11 cellular contexts compared by ENCODE assay signal in the genomic region with DNA sequence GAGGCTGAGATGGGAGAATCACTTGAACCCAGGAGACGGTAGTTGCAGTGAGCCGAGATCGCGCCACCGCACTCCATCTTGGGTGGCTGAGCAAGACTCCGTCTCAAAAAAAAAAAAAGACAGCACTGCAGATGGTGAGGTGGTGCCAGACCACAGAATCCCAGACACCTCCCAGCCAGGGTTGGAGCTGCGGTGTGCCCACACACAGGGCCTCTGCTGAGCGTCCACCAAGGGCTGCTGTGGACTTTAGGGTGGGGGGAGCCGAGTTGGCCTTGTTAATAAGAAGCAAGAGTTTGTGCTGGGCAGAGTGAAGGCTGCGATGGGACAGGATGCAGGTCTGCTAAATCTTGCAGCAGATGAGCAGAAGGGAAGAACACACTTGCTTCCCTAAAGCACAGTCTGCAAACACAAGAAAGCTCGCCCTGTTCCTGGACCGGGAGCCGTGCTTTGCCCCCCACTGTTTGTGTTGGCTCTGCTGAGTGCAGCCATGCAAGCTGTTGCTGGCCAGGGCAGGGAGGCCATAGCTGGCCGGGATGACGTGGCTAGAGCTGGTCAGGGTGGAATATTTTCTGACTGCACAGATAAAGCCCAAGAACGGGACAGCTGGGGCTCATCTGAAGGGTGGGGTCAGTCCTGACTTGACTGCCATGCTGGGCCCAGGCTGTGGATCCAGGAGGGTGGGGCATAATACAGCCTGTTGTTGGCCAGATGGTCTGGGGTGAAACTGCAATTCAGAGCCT. TPM values are rescaled to one million over a fixed set of nuclear protein-coding genes. Genes with fewer than 3 reads are reported as not detected.
DNase-seq lines count a peak whose midpoint lies in the region; ATAC-seq and TF ChIP-seq lines count a peak whose summit lies in the region.
"Had no signal": no experiment of that assay in that cellular context is flagged by ENCODE, and none has a peak within 500 bp of the region (broad histone marks: within the 10 kb centered on the region; RNA-seq: fewer than 3 reads in every experiment).

No MANE protein-coding gene starts in this region.

- H3K4me1 Mint-ChIP-seq in endodermal cell, result no peaks in the 10 kb centered on the region

- H3K18ac ChIP-seq in IMR-90 (ENCODE audit: low read depth, low read length), result no peak overlapping the region

- no peak overlapping the region for H3K4me2 ChIP-seq in IMR-90 (ENCODE audit: low read depth, low read length)

- no peak overlapping the region for H2BK5ac ChIP-seq in IMR-90 (ENCODE audit: low read depth, low read length, poor library complexity, severe bottlenecking)

- no peak overlapping the region for H4K91ac ChIP-seq in IMR-90 (ENCODE audit: insufficient read depth, low read depth, low read length)

- H3K23ac ChIP-seq in IMR-90 (ENCODE audit: low read depth, low read length), result no peak overlapping the region; the same call in 1 of the 2 replicates

- no peak for TF ChIP-seq CTCF in IMR-90 (conservative IDR thresholded peaks at IDR 0.05; ENCODE audit: low read depth, low read length)
- TF ChIP-seq CTCF in dorsolateral prefrontal cortex (IDR thresholded peaks at IDR 0.05 in 54 of 56, conservative IDR thresholded peaks at IDR 0.05 in 2 of 56; ENCODE audit: low read depth in 1 of 56, partially characterized antibody in 56 of 56), result no peak
- no peak for TF ChIP-seq CTCF in lung (IDR thresholded peaks at IDR 0.05; ENCODE audit: control extremely low read depth, extremely low read depth)
- no peak for TF ChIP-seq CTCF in thyroid gland (IDR thresholded peaks at IDR 0.05)
- no peak for TF ChIP-seq CTCF in endodermal cell (conservative IDR thresholded peaks at IDR 0.05)

- H4K5ac ChIP-seq in IMR-90 (ENCODE audit: low read depth, low read length), result no peak overlapping the region; the same call in 1 of the 2 replicates

- H3K27ac Mint-ChIP-seq in endodermal cell, result no peak overlapping the region

- H3K14ac ChIP-seq in IMR-90 (replicated peaks; ENCODE audit: low read depth, low read length), result no peak overlapping the region

- peak overlapping the region; percentile 78 for H2AK9ac ChIP-seq in IMR-90 (replicated peaks; ENCODE audit: low read depth, low read length, poor library complexity)

- H3K36me3 ChIP-seq in IMR-90 (ENCODE audit: control insufficient read depth, insufficient read depth, low read length) (peaks cover 53% of the 10 kb centered on the region), lung (ENCODE audit: control insufficient read depth in 2 of 2, insufficient read depth in 2 of 2, low read length in 2 of 2) (peaks cover 9 to 57% of the 10 kb centered on the region in 2 donors), thyroid gland (peaks cover 35 to 50% of the 10 kb centered on the region in 2 donors), endodermal cell (ENCODE audit: control insufficient read depth, insufficient read depth, low read length) (peaks cover 70% of the 10 kb centered on the region)

- no peak overlapping the region for H3K56ac ChIP-seq in IMR-90 (ENCODE audit: extremely low read depth, insufficient read depth, low read length)

- peaks cover 25 to 70% of the 10 kb centered on the region in 2 experiments for H3K79me1 ChIP-seq in IMR-90 (ENCODE audit: low read depth in 1 of 2, low read length in 2 of 2)

- peaks cover 70% of the 10 kb centered on the region for H3K36me3 Mint-ChIP-seq in endodermal cell (ENCODE audit: low read depth)

- intact Hi-C loops in IMR-90 (cut with micrococcal nuclease) (no loop called here), dorsolateral prefrontal cortex (cut with DNase I) (no loop called here), thyroid gland (cut with DNase I) (no loop called here)

- H3K27ac ChIP-seq in IMR-90 (ENCODE audit: insufficient read depth, low read length) (peak overlapping the region; percentile 60; the same call in 1 of the 2 replicates), dorsolateral prefrontal cortex (peak overlapping the region; percentile 69 to 96 (median 87)), lung (ENCODE audit: low read depth in 1 of 2, low read length in 1 of 2) (peak overlapping the region in 1 of 2 donors; percentile 61), thyroid gland (peak overlapping the region; percentile 37 to 79 (median 55)), endodermal cell (ENCODE audit: low read depth, low read length) (no peak overlapping the region)

- H3K9ac ChIP-seq in IMR-90 (ENCODE audit: low read depth, low read length), result no peak overlapping the region
- no peak overlapping the region for H3K9ac ChIP-seq in endodermal cell (ENCODE audit: extremely low read depth, low read length, poor library complexity, severe bottlenecking)

- H3K9me3 Mint-ChIP-seq in endodermal cell, result no peaks in the 10 kb centered on the region
- H3K9me3 Mint-ChIP-seq: activated naive CD4-positive, alpha-beta T cell treated with anti-CD3 and anti-CD28 coated beads, Interleukin-2, amount 50 U/mL, for 72 hours had no signal

- H3K4me3 Mint-ChIP-seq in endodermal cell, result no peak overlapping the region

- in situ Hi-C loops in IMR-90 (cut with MboI; ENCODE audit: low sequenced_read_pairs), result no loop called here

- H4K8ac ChIP-seq in IMR-90 (ENCODE audit: low read depth in 2 of 2, low read length in 2 of 2), result no peak overlapping the region

- CTCF ChIA-PET in IMR-90 (lab: Yijun Ruan, JAX), result no interaction called here

- H3K9me3 ChIP-seq in IMR-90 (ENCODE audit: control insufficient read depth, insufficient read depth, low read length), result no peaks in the 10 kb centered on the region
- H3K9me3 ChIP-seq in lung (ENCODE audit: control insufficient read depth in 2 of 2, insufficient read depth in 1 of 2, low read length in 1 of 2), result no peaks in the 10 kb centered on the region
- no peaks in the 10 kb centered on the region for H3K9me3 ChIP-seq in thyroid gland
- no peaks in the 10 kb centered on the region for H3K9me3 ChIP-seq in endodermal cell (ENCODE audit: control insufficient read depth, low read length)

- H2BK20ac ChIP-seq in IMR-90 (ENCODE audit: low read depth, low read length), result no peak overlapping the region

- H3K4ac ChIP-seq in IMR-90 (ENCODE audit: low read depth, low read length), result peak overlapping the region; percentile 26; the same call in 1 of the 2 replicates

- 89% methylated on average over 3 of the region's 16 CpGs; no CpG with 5 or more reads in 1 of the 2 experiments for WGBS in IMR-90 (ENCODE audit: extremely low coverage in 2 of 2, insufficient read length in 1 of 2), 2 experiments
- WGBS in lung, 2 donors, result 83 to 96% methylated on average over 16 of the region's 16 CpGs
- WGBS in thyroid gland, 2 donors, result 54 to 55% methylated on average over 16 of the region's 16 CpGs
- 93 to 99% methylated on average over 12 to 16 of the region's 16 CpGs for WGBS in endodermal cell (ENCODE audit: insufficient coverage in 1 of 2, insufficient read length in 1 of 2), 2 experiments

- no peaks in the 10 kb centered on the region for H3K27me3 ChIP-seq in IMR-90 (ENCODE audit: control insufficient read depth, insufficient read depth, low read length)
- H3K27me3 ChIP-seq in dorsolateral prefrontal cortex, result no peaks in the 10 kb centered on the region
- no peaks in the 10 kb centered on the region for H3K27me3 ChIP-seq in lung (ENCODE audit: control insufficient read depth, insufficient read depth)
- no peaks in the 10 kb centered on the region for H3K27me3 ChIP-seq in thyroid gland
- no peaks in the 10 kb centered on the region for H3K27me3 ChIP-seq in endodermal cell (ENCODE audit: control insufficient read depth, insufficient read depth, low read length, poor library complexity, severe bottlenecking)

- peaks cover 6% of the 10 kb centered on the region; the same call in 1 of the 2 replicates for H3K9me1 ChIP-seq in IMR-90 (ENCODE audit: insufficient read depth, low read length)

- POLR2A ChIA-PET in IMR-90 (lab: Charles Lee; ENCODE audit: unreplicated experiment), result no interaction called here

- TF ChIP-seq POLR2A in IMR-90 (IDR thresholded peaks at IDR 0.05; ENCODE audit: low read depth, low read length), result no peak
- no peak for TF ChIP-seq POLR2A in thyroid gland (IDR thresholded peaks at IDR 0.05)

- H2AK5ac ChIP-seq in IMR-90 (ENCODE audit: low read depth, low read length), result peak overlapping the region; percentile 52; the same call in 1 of the 2 replicates

- no peak overlapping the region for H2BK15ac ChIP-seq in IMR-90 (ENCODE audit: low read depth, low read length)

- peak overlapping the region; percentile 8 for H2AFZ ChIP-seq in IMR-90 (replicated peaks; ENCODE audit: low read length, poor library complexity)

- H3K27me3 Mint-ChIP-seq in endodermal cell (ENCODE audit: insufficient read depth), result no peaks in the 10 kb centered on the region

- no TSS peak for BruUV-seq in IMR-90 (replicated peaks; lab: Mats Ljungman, UMichigan)

- peaks cover 50% of the 10 kb centered on the region for H4K20me1 ChIP-seq in IMR-90 (ENCODE audit: insufficient read depth, low read length)

- no peak for TF ChIP-seq RAD21 in IMR-90 (IDR thresholded peaks at IDR 0.05; ENCODE audit: low read length)

- dilution Hi-C loops in IMR-90 (cut with HindIII; ENCODE audit: low sequenced_read_pairs, unreplicated experiment), result no loop called here

- H3K4me3 ChIP-seq in IMR-90 (ENCODE audit: insufficient read depth, low read depth, low read length) (no peak overlapping the region), dorsolateral prefrontal cortex (peak overlapping the region in 36 of 59 donors; percentile 0 to 42 (median 18)), lung (no peak overlapping the region), thyroid gland (replicated peaks in 1 of 3) (no peak overlapping the region), endodermal cell (ENCODE audit: low read length) (no peak overlapping the region)

- peaks cover 4% of the 10 kb centered on the region; the same call in 1 of the 2 replicates for H3K4me1 ChIP-seq in IMR-90 (ENCODE audit: control insufficient read depth, insufficient read depth, low read length)
- peaks cover 0 to 16% of the 10 kb centered on the region in 2 donors for H3K4me1 ChIP-seq in lung (ENCODE audit: control insufficient read depth in 2 of 2, insufficient read depth in 2 of 2, low read length in 2 of 2)
- peaks cover 15 to 17% of the 10 kb centered on the region in 2 donors for H3K4me1 ChIP-seq in thyroid gland
- no peaks in the 10 kb centered on the region for H3K4me1 ChIP-seq in endodermal cell (ENCODE audit: control insufficient read depth, insufficient read depth, low read length)

- ATAC-seq in IMR-90 (ENCODE audit: low read depth), result peak; percentile 60
- peak; percentile 54 for ATAC-seq in lung (ENCODE audit: insufficient read depth, low FRiP score)
- ATAC-seq: activated naive CD4-positive, alpha-beta T cell treated with anti-CD3 and anti-CD28 coated beads, Interleukin-2, amount 50 U/mL, for 72 hours had no signal

- H2BK120ac ChIP-seq in IMR-90 (ENCODE audit: low read depth, low read length), result 0 out of 2 replicates have a peak overlapping the region, but pooled peaks have one; percentile 1

- DNase-seq in IMR-90 (peak; percentile 37), dorsolateral prefrontal cortex (peak in 7 of 10 donors; percentile 45 to 91 (median 60)), lung (ENCODE audit: low spot score) (peak; percentile 34), thyroid gland (peak; percentile 72 to 83), COLO668 (lab: John Stamatoyannopoulos, UW; ENCODE audit: unreplicated experiment) (no peak), D341Med (ENCODE audit: low spot score) (no peak), endodermal cell (no peak), RPMI8226 (no peak)
- DNase-seq: NCI-H526; stimulated activated CD4-positive, alpha-beta T cell treated with anti-CD3 and anti-CD28 coated beads, Interleukin-4, amount 100 ng/mL, for 24 hours had no signal

RNA-seq across cellular contexts. Expression of gene KMT5A, which starts 14.4 kb away (rescaled TPM):
- total RNA-seq in IMR-90 (2012; rRNA removed) (26.0 and 32.2 TPM in 2 replicates), dorsolateral prefrontal cortex (10 to 100 TPM; 23.6 to 63.9 (median 38.0) TPM), lung (10 to 100 TPM; 41.6 to 51.7 TPM), thyroid gland (10 to 100 TPM; 51.3 to 83.0 (median 67.2) TPM), endodermal cell (10 to 100 TPM; 43.1 to 44.5 TPM)
- polyA plus RNA-seq in IMR-90 (2012; rRNA removed) (28.3 and 30.3 TPM in 2 replicates), lung (10 to 100 TPM; 21.1 to 22.5 TPM)
- 16.3 and 17.9 TPM in 2 replicates for polyA plus RNA-seq in IMR-90 (2012; cell fraction: cytosol; rRNA removed)
- 47.8 and 61.5 TPM in 2 replicates for polyA plus RNA-seq in IMR-90 (2012; cell fraction: nucleus; rRNA removed; ENCODE audit: low replicate concordance)
- polyA plus RNA-seq in endodermal cell (2013, experiment 1 of 2), result 43.0 TPM
- 46.0 TPM for polyA plus RNA-seq in endodermal cell (2013, experiment 2 of 2)

RNA-seq across cellular contexts. Expression of gene SBNO1, which starts 33.7 kb away (rescaled TPM):
- 24.9 and 43.0 TPM in 2 replicates for total RNA-seq in IMR-90 (2012; rRNA removed)
- polyA plus RNA-seq in IMR-90 (2012; rRNA removed), result 4.1 and 5.3 TPM in 2 replicates
- 1.5 TPM in 2 replicates for polyA plus RNA-seq in IMR-90 (2012; cell fraction: cytosol; rRNA removed)
- 2.1 and 6.2 TPM in 2 replicates for polyA plus RNA-seq in IMR-90 (2012; cell fraction: nucleus; rRNA removed; ENCODE audit: low replicate concordance)
- 10 to 100 TPM; 29.4 to 70.1 (median 50.1) TPM for total RNA-seq in dorsolateral prefrontal cortex
- total RNA-seq in lung, result 10 to 100 TPM; 23.2 to 28.5 TPM
- 1 to 10 TPM; 4.7 to 7.5 TPM for polyA plus RNA-seq in lung
- 10 to 100 TPM; 32.4 to 50.3 (median 42.9) TPM for total RNA-seq in thyroid gland
- total RNA-seq in endodermal cell, result 10 to 100 TPM; 44.5 to 44.7 TPM
- 20.6 TPM for polyA plus RNA-seq in endodermal cell (2013, experiment 1 of 2)
- 20.9 TPM for polyA plus RNA-seq in endodermal cell (2013, experiment 2 of 2)

RNA-seq across cellular contexts. Expression of gene RILPL2, which starts 38.1 kb away (rescaled TPM):
- 1.8 and 2.2 TPM in 2 replicates for total RNA-seq in IMR-90 (2012; rRNA removed)
- polyA plus RNA-seq in IMR-90 (2012; rRNA removed), result 2.1 and 2.2 TPM in 2 replicates
- polyA plus RNA-seq in IMR-90 (2012; cell fraction: cytosol; rRNA removed), result 2.0 TPM in 2 replicates
- 0.61 and 0.91 TPM in 2 replicates for polyA plus RNA-seq in IMR-90 (2012; cell fraction: nucleus; rRNA removed; ENCODE audit: low replicate concordance)
- total RNA-seq in dorsolateral prefrontal cortex, result 1 to 10 TPM; 2.1 to 6.7 (median 3.9) TPM
- 10 to 100 TPM in 1 of 2 donors, 1 to 10 TPM in 1; 7.7 to 12.2 TPM for total RNA-seq in lung
- 10 to 100 TPM; 13.7 to 40.7 TPM for polyA plus RNA-seq in lung
- 10 to 100 TPM; 10.7 to 15.2 (median 12.7) TPM for total RNA-seq in thyroid gland
- 1 to 10 TPM; 2.6 TPM for total RNA-seq in endodermal cell
- polyA plus RNA-seq in endodermal cell (2013, experiment 1 of 2), result 1.3 TPM
- 1.2 TPM for polyA plus RNA-seq in endodermal cell (2013, experiment 2 of 2)

RNA-seq across cellular contexts. Expression of gene SNRNP35, which starts 59.6 kb away (rescaled TPM):
- total RNA-seq in IMR-90 (2012; rRNA removed) (4.7 and 10.6 TPM in 2 replicates), dorsolateral prefrontal cortex (10 to 100 TPM; 18.2 to 41.5 (median 27.9) TPM), lung (10 to 100 TPM; 19.3 to 20.2 TPM), thyroid gland (10 to 100 TPM; 19.1 to 36.3 (median 21.4) TPM), endodermal cell (10 to 100 TPM; 17.9 to 24.9 TPM)
- polyA plus RNA-seq in IMR-90 (2012; rRNA removed) (14.1 and 15.4 TPM in 2 replicates), lung (10 to 100 TPM; 20.7 to 67.0 TPM)
- polyA plus RNA-seq in IMR-90 (2012; cell fraction: cytosol; rRNA removed), result 4.0 and 5.3 TPM in 2 replicates
- 5.5 and 17.8 TPM in 2 replicates for polyA plus RNA-seq in IMR-90 (2012; cell fraction: nucleus; rRNA removed; ENCODE audit: low replicate concordance)
- 22.9 TPM for polyA plus RNA-seq in endodermal cell (2013, experiment 1 of 2)
- 16.3 TPM for polyA plus RNA-seq in endodermal cell (2013, experiment 2 of 2)

Comparison
In these comparisons a context has a peak if more than half of its experiments do, and no peak if none do; other contexts are left out.
1. DNase-seq: peak in IMR-90 (single experiment), dorsolateral prefrontal cortex (7 of 10), lung (single experiment) and thyroid gland (2 of 2); none in COLO668 (single experiment), D341Med (single experiment), endodermal cell (single experiment) and RPMI8226 (single experiment).
2. H3K4me3 ChIP-seq: peak in dorsolateral prefrontal cortex (36 of 59); none in IMR-90 (single experiment), lung (single experiment), thyroid gland (0 of 3) and endodermal cell (single experiment).